26 cellular contexts compared by ENCODE assay signal in genomic region chr4:147954850-147955249, GRCh38.
"Had no signal": no experiment of that assay in that cellular context is flagged by ENCODE, and none has a peak within 500 bp of the region (broad histone marks: within the 10 kb centered on the region; RNA-seq: fewer than 3 reads in every experiment).

No MANE protein-coding gene starts in this region.

- H2AFZ ChIP-seq: neural progenitor cell, parathyroid adenoma had no signal

- DNase-seq: natural killer cell; occipital lobe; ovary; posterior cingulate gyrus; psoas muscle; right cardiac atrium; right lobe of liver; sigmoid colon; small intestine; stimulated activated CD4-positive, alpha-beta T cell treated with anti-CD3 and anti-CD28 coated beads, Interleukin-15, amount 100 ng/mL, for 24 hours; stimulated activated CD4-positive, alpha-beta T cell treated with anti-CD3 and anti-CD28 coated beads, Interleukin-2, amount 100 ng/mL, for 24 hours; stimulated activated CD4-positive, alpha-beta T cell treated with anti-CD3 and anti-CD28 coated beads, Interleukin-2, amount 100 ng/mL, for 48 hours; stimulated activated CD4-positive, alpha-beta T cell treated with anti-CD3 and anti-CD28 coated beads, Interleukin-4, amount 100 ng/mL, for 24 hours; stimulated activated naive B cell treated with anti-CD40 and anti-IgM and Interleukin-4, amounts not matched to agents 10 μg/mL and 1 μg/mL and 100 μg/mL, for 72 hours; stimulated activated naive CD4-positive, alpha-beta T cell treated with Interleukin-2 at 50 U/mL for 16 hours; stomach; thyroid gland; trophoblast cell; upper lobe of left lung had no signal

- H3K4me2 ChIP-seq: neural progenitor cell had no signal

- FAIRE-seq: small intestine, urothelium cell line had no signal

- H3K4me3 ChIP-seq: neural progenitor cell, ovary, psoas muscle, right lobe of liver, sigmoid colon, stomach, thoracic aorta, thyroid gland, tibial nerve, upper lobe of left lung, vagina had no signal

- H3K9me3 ChIP-seq: ovary, psoas muscle, right lobe of liver, sigmoid colon, stomach, thoracic aorta, thyroid gland, upper lobe of left lung, vagina had no signal

- H3K27me3 ChIP-seq: neural progenitor cell, ovary, right lobe of liver, sigmoid colon, stomach, thyroid gland, tibial nerve, upper lobe of left lung, vagina had no signal

- H3K4me1 ChIP-seq: right lobe of liver, upper lobe of left lung had no signal

- ATAC-seq: natural killer cell; psoas muscle; right cardiac atrium; right lobe of liver; stimulated activated effector memory CD8-positive, alpha-beta T cell treated with anti-CD3 and anti-CD28 coated beads, Interleukin-12 subunit alpha, Interleukin-12 subunit beta, amount 100 ng/mL, for 72 hours; stimulated activated naive B cell treated with anti-CD40 and anti-IgM and Interleukin-4, amounts not matched to agents 10 μg/mL and 1 μg/mL and 100 μg/mL, for 72 hours had no signal

- H3K27ac ChIP-seq: neural progenitor cell, ovary, parathyroid adenoma, right lobe of liver, stomach, thoracic aorta, thyroid gland, upper lobe of left lung, vagina had no signal

- H3K36me3 ChIP-seq: ovary, right lobe of liver, thyroid gland, upper lobe of left lung, vagina had no signal

- H3K9ac ChIP-seq: neural progenitor cell, parathyroid adenoma had no signal
